Comparison of ENCODE assay signal across 9 cellular contexts in the genomic region with DNA sequence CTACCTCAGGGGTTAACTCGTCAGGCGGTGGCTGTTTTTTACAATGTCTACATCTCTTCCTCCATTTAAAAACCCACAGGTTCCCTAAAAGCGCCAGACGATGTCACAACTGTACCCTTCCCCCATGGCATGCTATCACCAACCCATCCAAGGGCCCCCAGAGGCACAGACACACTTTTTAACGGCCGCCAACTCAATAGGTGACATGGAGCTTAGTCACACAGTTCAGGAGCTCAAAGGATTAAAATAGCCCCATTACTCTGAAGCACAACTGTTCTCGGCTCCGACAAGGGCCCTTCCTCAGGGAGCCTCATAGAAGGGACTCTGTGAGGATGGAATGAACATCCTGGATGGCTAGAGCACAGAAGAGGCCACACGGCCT. TPM values are rescaled to one million over a fixed set of nuclear protein-coding genes. Genes with fewer than 3 reads are reported as not detected.
DNase-seq lines count a peak whose midpoint lies in the region; ATAC-seq and TF ChIP-seq lines count a peak whose summit lies in the region.
"Had no signal": no experiment of that assay in that cellular context is flagged by ENCODE, and none has a peak within 500 bp of the region (broad histone marks: within the 10 kb centered on the region; RNA-seq: fewer than 3 reads in every experiment).

No MANE protein-coding gene starts in this region.

- H3K27ac Mint-ChIP-seq in activated CD4-positive, alpha-beta T cell treated with anti-CD3 and anti-CD28 coated beads, Interleukin-2, amount 10 ng/mL, durations not matched to agents 24 days and 14 days, result peak overlapping the region; percentile 64
- no peak overlapping the region for H3K27ac Mint-ChIP-seq in T-helper 17 cell

- no peaks in the 10 kb centered on the region for H3F3A ChIP-seq in smooth muscle cell (ENCODE audit: low read depth)

- H3K4me3 Mint-ChIP-seq in activated CD4-positive, alpha-beta T cell treated with anti-CD3 and anti-CD28 coated beads, Interleukin-2, amount 10 ng/mL, durations not matched to agents 24 days and 14 days, result peak overlapping the region; percentile 61
- H3K4me3 Mint-ChIP-seq in T-helper 17 cell, result peak overlapping the region; percentile 53

- no peak overlapping the region for H2AFZ ChIP-seq in smooth muscle cell (ENCODE audit: low read depth)

- DNase-seq in activated CD4-positive, alpha-beta T cell treated with anti-CD3 and anti-CD28 coated beads, Interleukin-2, amount 10 ng/mL, durations not matched to agents 24 days and 14 days, result no peak
- no peak for DNase-seq in activated CD4-positive, alpha-beta T cell treated with anti-CD3 and anti-CD28 coated beads for 4 hours
- peak in 1 of 2 experiments; percentile 96 for DNase-seq in HL-60 (ENCODE audit: low read depth in 1 of 2, low spot score in 1 of 2)
- DNase-seq in T-helper 17 cell, result no peak
- DNase-seq in smooth muscle cell (lab: John Stamatoyannopoulos, UW; ENCODE audit: unreplicated experiment), result no peak
- no peak for DNase-seq in cerebellar cortex (ENCODE audit: low spot score)
- no peak for DNase-seq in activated CD4-positive, alpha-beta T cell treated with anti-CD3 and anti-CD28 coated beads, Interleukin-2, amount 50 U/mL, for 1 hour
- no peak for DNase-seq in ascending aorta (ENCODE audit: low spot score in 2 of 2)
- DNase-seq: NCI-H526 treated with DMSO at 0.1 percent for 48 hours had no signal

- H3K4me2 ChIP-seq in smooth muscle cell, result peak overlapping the region; percentile 30

- H3K4me3 ChIP-seq in HL-60 (replicated peaks; ENCODE audit: insufficient read depth, low read length) (peak overlapping the region; percentile 3; the same call in 1 of the 2 replicates), smooth muscle cell (no peak overlapping the region), ascending aorta (no peak overlapping the region)

- no peaks in the 10 kb centered on the region for H3K27me3 Mint-ChIP-seq in activated CD4-positive, alpha-beta T cell treated with anti-CD3 and anti-CD28 coated beads, Interleukin-2, amount 10 ng/mL, durations not matched to agents 24 days and 14 days
- no peaks in the 10 kb centered on the region for H3K27me3 Mint-ChIP-seq in T-helper 17 cell

- WGBS in smooth muscle cell (ENCODE audit: low lambda C conversion rate), result 40% methylated on average over 9 of the region's 9 CpGs

- intact Hi-C loops in activated CD4-positive, alpha-beta T cell treated with anti-CD3 and anti-CD28 coated beads, Interleukin-2, amount 10 ng/mL, durations not matched to agents 24 days and 14 days (cut with micrococcal nuclease), result no loop called here
- intact Hi-C loops in ascending aorta (cut with DNase I), result no loop called here

- H3K4me1 ChIP-seq in smooth muscle cell (ENCODE audit: low read depth) (no peaks in the 10 kb centered on the region), ascending aorta (no peaks in the 10 kb centered on the region)

- peaks cover 42% of the 10 kb centered on the region for H3K4me1 Mint-ChIP-seq in activated CD4-positive, alpha-beta T cell treated with anti-CD3 and anti-CD28 coated beads, Interleukin-2, amount 10 ng/mL, durations not matched to agents 24 days and 14 days
- peaks cover 5% of the 10 kb centered on the region for H3K4me1 Mint-ChIP-seq in T-helper 17 cell

- H3K36me3 ChIP-seq in smooth muscle cell (ENCODE audit: low read depth), result no peaks in the 10 kb centered on the region
- H3K36me3 ChIP-seq in ascending aorta, result no peaks in the 10 kb centered on the region

- H3K79me2 ChIP-seq in smooth muscle cell (ENCODE audit: low read depth), result peaks cover 16% of the 10 kb centered on the region

- H3K9me3 ChIP-seq in T-helper 17 cell (ENCODE audit: control insufficient read depth, low read length, poor library complexity, severe bottlenecking) (no peaks in the 10 kb centered on the region), smooth muscle cell (replicated peaks; ENCODE audit: low read depth) (no peaks in the 10 kb centered on the region), ascending aorta (no peaks in the 10 kb centered on the region)

- H3K9me3 Mint-ChIP-seq in activated CD4-positive, alpha-beta T cell treated with anti-CD3 and anti-CD28 coated beads, Interleukin-2, amount 10 ng/mL, durations not matched to agents 24 days and 14 days, result no peaks in the 10 kb centered on the region

- no peaks in the 10 kb centered on the region for H4K20me1 ChIP-seq in smooth muscle cell (ENCODE audit: low read depth)

- peak; percentile 49 for ATAC-seq in T-helper 17 cell

- peak overlapping the region; percentile 87 for H3K27ac ChIP-seq in HL-60 (replicated peaks)
- H3K27ac ChIP-seq in smooth muscle cell (ENCODE audit: low read depth), result peak overlapping the region; percentile 66
- H3K27ac ChIP-seq in ascending aorta, result no peak overlapping the region

- H3K36me3 Mint-ChIP-seq in activated CD4-positive, alpha-beta T cell treated with anti-CD3 and anti-CD28 coated beads, Interleukin-2, amount 10 ng/mL, durations not matched to agents 24 days and 14 days (ENCODE audit: low read depth), result peaks cover 10% of the 10 kb centered on the region
- no peaks in the 10 kb centered on the region for H3K36me3 Mint-ChIP-seq in T-helper 17 cell (ENCODE audit: low read depth)

- TF ChIP-seq CTCF in HL-60 (IDR thresholded peaks at IDR 0.05; ENCODE audit: insufficient read depth, low read length) (no peak), smooth muscle cell (IDR thresholded peaks at IDR 0.05; ENCODE audit: borderline replicate concordance, insufficient read depth, poor library complexity, severe bottlenecking) (no peak), ascending aorta (IDR thresholded peaks at IDR 0.05) (no peak)

- no peaks in the 10 kb centered on the region for H3K27me3 ChIP-seq in HL-60 (ENCODE audit: insufficient read depth, poor library complexity, severe bottlenecking)
- no peaks in the 10 kb centered on the region for H3K27me3 ChIP-seq in smooth muscle cell (ENCODE audit: low read depth)
- no peaks in the 10 kb centered on the region for H3K27me3 ChIP-seq in ascending aorta

- H3K9ac ChIP-seq in smooth muscle cell (ENCODE audit: low read depth), result no peak overlapping the region

RNA-seq across cellular contexts. Expression of gene SH3KBP1, which starts 12.4 kb away (rescaled TPM):
- total RNA-seq in activated CD4-positive, alpha-beta T cell treated with anti-CD3 and anti-CD28 coated beads, Interleukin-2, amount 10 ng/mL, durations not matched to agents 24 days and 14 days, result 58.4 and 60.6 TPM in 2 replicates
- total RNA-seq in T-helper 17 cell (100 to 1,000 TPM; 117 to 123 TPM), smooth muscle cell (69.7 and 76.8 TPM in 2 replicates), ascending aorta (27.4 TPM)
- 68.0 and 77.3 TPM in 2 replicates for polyA plus RNA-seq in smooth muscle cell

Comparison
In these comparisons a context has a peak if more than half of its experiments do, and no peak if none do; other contexts are left out.
1. H3K27ac ChIP-seq: peak in HL-60 (single experiment) and smooth muscle cell (single experiment); none in ascending aorta (0 of 2).